ENCODE assay signal across 2 cellular contexts in the genomic region with DNA sequence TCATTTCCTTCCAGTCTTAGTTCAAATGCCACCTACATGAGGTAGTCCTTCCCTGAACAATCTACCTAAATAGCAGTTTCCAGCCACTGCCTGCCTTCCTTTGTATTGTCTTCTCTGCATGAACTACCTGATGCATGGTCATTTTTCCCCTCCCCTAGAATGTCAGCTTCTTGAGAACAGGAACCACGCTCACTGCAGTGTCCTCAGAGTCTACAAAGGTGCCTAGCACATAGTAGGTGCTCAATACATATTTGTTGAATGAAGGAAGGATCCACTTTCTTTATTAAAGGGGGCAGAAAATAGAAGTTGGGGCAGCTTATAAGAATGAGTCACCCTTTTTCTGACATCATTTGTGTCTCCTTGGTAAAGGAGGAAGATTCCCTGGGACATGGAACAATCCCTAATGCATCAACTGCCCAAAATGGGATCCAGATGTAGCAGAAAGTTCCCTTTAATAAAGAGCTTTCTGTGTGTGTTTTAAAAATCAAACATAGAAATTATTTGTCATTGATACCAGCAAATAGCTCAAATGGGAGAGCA.
TF ChIP-seq lines count a peak whose summit lies in the region.

No MANE protein-coding gene starts in this region.

TF ChIP-seq in HEK293, 187 proteins besides CTCF, POLR2A, EP300 and RAD21 (continued from another document):
- TF ChIP-seq ZNF645 (tag by site-specific recombination; IDR thresholded peaks at IDR 0.05), result no peak
- TF ChIP-seq, protein P1, sequence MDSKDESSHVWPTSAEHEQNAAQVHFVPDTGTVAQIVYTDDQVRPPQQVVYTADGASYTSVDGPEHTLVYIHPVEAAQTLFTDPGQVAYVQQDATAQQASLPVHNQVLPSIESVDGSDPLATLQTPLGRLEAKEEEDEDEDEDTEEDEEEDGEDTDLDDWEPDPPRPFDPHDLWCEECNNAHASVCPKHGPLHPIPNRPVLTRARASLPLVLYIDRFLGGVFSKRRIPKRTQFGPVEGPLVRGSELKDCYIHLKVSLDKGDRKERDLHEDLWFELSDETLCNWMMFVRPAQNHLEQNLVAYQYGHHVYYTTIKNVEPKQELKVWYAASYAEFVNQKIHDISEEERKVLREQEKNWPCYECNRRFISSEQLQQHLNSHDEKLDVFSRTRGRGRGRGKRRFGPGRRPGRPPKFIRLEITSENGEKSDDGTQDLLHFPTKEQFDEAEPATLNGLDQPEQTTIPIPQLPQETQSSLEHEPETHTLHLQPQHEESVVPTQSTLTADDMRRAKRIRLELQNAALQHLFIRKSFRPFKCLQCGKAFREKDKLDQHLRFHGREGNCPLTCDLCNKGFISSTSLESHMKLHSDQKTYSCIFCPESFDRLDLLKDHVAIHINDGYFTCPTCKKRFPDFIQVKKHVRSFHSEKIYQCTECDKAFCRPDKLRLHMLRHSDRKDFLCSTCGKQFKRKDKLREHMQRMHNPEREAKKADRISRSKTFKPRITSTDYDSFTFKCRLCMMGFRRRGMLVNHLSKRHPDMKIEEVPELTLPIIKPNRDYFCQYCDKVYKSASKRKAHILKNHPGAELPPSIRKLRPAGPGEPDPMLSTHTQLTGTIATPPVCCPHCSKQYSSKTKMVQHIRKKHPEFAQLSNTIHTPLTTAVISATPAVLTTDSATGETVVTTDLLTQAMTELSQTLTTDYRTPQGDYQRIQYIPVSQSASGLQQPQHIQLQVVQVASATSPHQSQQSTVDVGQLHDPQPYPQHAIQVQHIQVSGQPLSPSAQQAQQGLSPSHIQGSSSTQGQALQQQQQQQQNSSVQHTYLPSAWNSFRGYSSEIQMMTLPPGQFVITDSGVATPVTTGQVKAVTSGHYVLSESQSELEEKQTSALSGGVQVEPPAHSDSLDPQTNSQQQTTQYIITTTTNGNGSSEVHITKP (tag by site-specific recombination; IDR thresholded peaks at IDR 0.05), result peak; percentile 54; the same call in 1 of the 2 replicates

TF ChIP-seq in endothelial cell of umbilical vein, 7 proteins besides CTCF, POLR2A, EP300 and RAD21 (continued from another document):
- peak; percentile 32 for TF ChIP-seq JUN (IDR thresholded peaks at IDR 0.05; ENCODE audit: borderline replicate concordance, insufficient read depth, insufficient read length, low read depth)
TF ChIP-seq in endothelial cell of umbilical vein: peak in this region for 1.
